In genomic region chr3:37885831-37886230, GRCh38 we compare ENCODE assay signal across 1 cellular context.
TF ChIP-seq lines count a peak whose summit lies in the region.

No MANE protein-coding gene starts in this region.

TF ChIP-seq in SK-N-SH, 30 proteins besides CTCF, POLR2A, EP300 and RAD21 (continued from another document):
- TF ChIP-seq, protein P1, sequence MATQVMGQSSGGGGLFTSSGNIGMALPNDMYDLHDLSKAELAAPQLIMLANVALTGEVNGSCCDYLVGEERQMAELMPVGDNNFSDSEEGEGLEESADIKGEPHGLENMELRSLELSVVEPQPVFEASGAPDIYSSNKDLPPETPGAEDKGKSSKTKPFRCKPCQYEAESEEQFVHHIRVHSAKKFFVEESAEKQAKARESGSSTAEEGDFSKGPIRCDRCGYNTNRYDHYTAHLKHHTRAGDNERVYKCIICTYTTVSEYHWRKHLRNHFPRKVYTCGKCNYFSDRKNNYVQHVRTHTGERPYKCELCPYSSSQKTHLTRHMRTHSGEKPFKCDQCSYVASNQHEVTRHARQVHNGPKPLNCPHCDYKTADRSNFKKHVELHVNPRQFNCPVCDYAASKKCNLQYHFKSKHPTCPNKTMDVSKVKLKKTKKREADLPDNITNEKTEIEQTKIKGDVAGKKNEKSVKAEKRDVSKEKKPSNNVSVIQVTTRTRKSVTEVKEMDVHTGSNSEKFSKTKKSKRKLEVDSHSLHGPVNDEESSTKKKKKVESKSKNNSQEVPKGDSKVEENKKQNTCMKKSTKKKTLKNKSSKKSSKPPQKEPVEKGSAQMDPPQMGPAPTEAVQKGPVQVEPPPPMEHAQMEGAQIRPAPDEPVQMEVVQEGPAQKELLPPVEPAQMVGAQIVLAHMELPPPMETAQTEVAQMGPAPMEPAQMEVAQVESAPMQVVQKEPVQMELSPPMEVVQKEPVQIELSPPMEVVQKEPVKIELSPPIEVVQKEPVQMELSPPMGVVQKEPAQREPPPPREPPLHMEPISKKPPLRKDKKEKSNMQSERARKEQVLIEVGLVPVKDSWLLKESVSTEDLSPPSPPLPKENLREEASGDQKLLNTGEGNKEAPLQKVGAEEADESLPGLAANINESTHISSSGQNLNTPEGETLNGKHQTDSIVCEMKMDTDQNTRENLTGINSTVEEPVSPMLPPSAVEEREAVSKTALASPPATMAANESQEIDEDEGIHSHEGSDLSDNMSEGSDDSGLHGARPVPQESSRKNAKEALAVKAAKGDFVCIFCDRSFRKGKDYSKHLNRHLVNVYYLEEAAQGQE (IDR thresholded peaks at IDR 0.05; ENCODE audit: low read depth, low read length) = no peak
- TF ChIP-seq RFX5 (IDR thresholded peaks at IDR 0.05; ENCODE audit: low read length) = no peak
- no peak for TF ChIP-seq POLR2AphosphoS5 (IDR thresholded peaks at IDR 0.05; ENCODE audit: low read depth, low read length)
